Comparison of ENCODE assay signal across 8 cellular contexts in genomic region chr2:21422050-21422449, GRCh38.
DNase-seq lines count a peak whose midpoint lies in the region; ATAC-seq and TF ChIP-seq lines count a peak whose summit lies in the region.

No MANE protein-coding gene starts in this region.

- H3K4me3 Mint-ChIP-seq in CD8-positive, alpha-beta T cell, result no peak overlapping the region

- H3K27ac ChIP-seq in CD8-positive, alpha-beta T cell (ENCODE audit: low read depth, low read length), result no peak overlapping the region
- H3K27ac ChIP-seq in body of pancreas, result no peak overlapping the region
- no peak overlapping the region for H3K27ac ChIP-seq in coronary artery

- intact Hi-C loops in CD8-positive, alpha-beta T cell (cut with DNase I, micrococcal nuclease), result no loop called here
- intact Hi-C loops in body of pancreas (cut with DNase I), result no loop called here

- no peak overlapping the region for H3K27ac Mint-ChIP-seq in CD8-positive, alpha-beta T cell

- no peaks in the 10 kb centered on the region for H3K4me1 ChIP-seq in CD8-positive, alpha-beta T cell (ENCODE audit: insufficient read depth, low read length)
- no peaks in the 10 kb centered on the region for H3K4me1 ChIP-seq in body of pancreas

- ATAC-seq in CD8-positive, alpha-beta T cell, result no peak
- no peak for ATAC-seq in body of pancreas

- DNase-seq in COLO668 (lab: John Stamatoyannopoulos, UW; ENCODE audit: unreplicated experiment) (peak; percentile 50), HT-29 (ENCODE audit: low spot score) (peak; percentile 58), midbrain (lab: John Stamatoyannopoulos, UW) (peak; percentile 7), body of pancreas (no peak), coronary artery (ENCODE audit: low spot score) (no peak)
- DNase-seq in activated CD4-positive, alpha-beta T cell treated with anti-CD3 and anti-CD28 coated beads, Interleukin-2, amount 50 U/mL, for 48 hours, result peak; percentile 30 to 41
- no peak for DNase-seq in CD8-positive, alpha-beta T cell

- H3K9me3 ChIP-seq in CD8-positive, alpha-beta T cell (ENCODE audit: low read length), result no peaks in the 10 kb centered on the region
- no peaks in the 10 kb centered on the region for H3K9me3 ChIP-seq in body of pancreas

- no peaks in the 10 kb centered on the region for H3K36me3 Mint-ChIP-seq in CD8-positive, alpha-beta T cell

- TF ChIP-seq POLR2A in body of pancreas (IDR thresholded peaks at IDR 0.05), result no peak

- CTCF ChIA-PET in CD8-positive, alpha-beta T cell (lab: Charles Lee), result no interaction called here

- H3K27me3 ChIP-seq in CD8-positive, alpha-beta T cell (ENCODE audit: insufficient read depth, low read length), result no peaks in the 10 kb centered on the region
- H3K27me3 ChIP-seq in body of pancreas, result no peaks in the 10 kb centered on the region

- WGBS in body of pancreas, 2 donors, result 46 to 50% methylated on average over 2 of the region's 2 CpGs

- TF ChIP-seq CTCF in GM12874 (IDR thresholded peaks at IDR 0.05; ENCODE audit: insufficient read depth, low read depth, low read length), result peak; percentile 73
- no peak for TF ChIP-seq CTCF in CD8-positive, alpha-beta T cell (IDR thresholded peaks at IDR 0.05)
- no peak for TF ChIP-seq CTCF in body of pancreas (IDR thresholded peaks at IDR 0.05)
- TF ChIP-seq CTCF in coronary artery (IDR thresholded peaks at IDR 0.05), result no peak

- no peaks in the 10 kb centered on the region for H3K27me3 Mint-ChIP-seq in CD8-positive, alpha-beta T cell (ENCODE audit: low read depth)

- no peak overlapping the region for H3K4me3 ChIP-seq in CD8-positive, alpha-beta T cell (ENCODE audit: low read depth, low read length)
- H3K4me3 ChIP-seq in body of pancreas (no peak overlapping the region), coronary artery (no peak overlapping the region)

- no peaks in the 10 kb centered on the region for H3K36me3 ChIP-seq in CD8-positive, alpha-beta T cell (ENCODE audit: insufficient read depth, low read length)
- no peaks in the 10 kb centered on the region for H3K36me3 ChIP-seq in body of pancreas (replicated peaks in 1 of 2; ENCODE audit: insufficient read depth in 1 of 2, low read depth in 2 of 2)

- no peaks in the 10 kb centered on the region for H3K4me1 Mint-ChIP-seq in CD8-positive, alpha-beta T cell (ENCODE audit: low read depth)

- H3K9me3 Mint-ChIP-seq in CD8-positive, alpha-beta T cell, result peaks cover 17% of the 10 kb centered on the region

- POLR2A ChIA-PET in CD8-positive, alpha-beta T cell (lab: Charles Lee), result no interaction called here

Comparison
In these comparisons a context has a peak if more than half of its experiments do, and no peak if none do; other contexts are left out.
1. DNase-seq: peak in COLO668 (single experiment), HT-29 (single experiment), activated CD4-positive, alpha-beta T cell treated with anti-CD3 and anti-CD28 coated beads, Interleukin-2, amount 50 U/mL, for 48 hours (2 of 2) and midbrain (single experiment); none in CD8-positive, alpha-beta T cell (0 of 7), body of pancreas (0 of 4) and coronary artery (single experiment).